Comparison of ENCODE assay signal across 29 cellular contexts in the genomic region with DNA sequence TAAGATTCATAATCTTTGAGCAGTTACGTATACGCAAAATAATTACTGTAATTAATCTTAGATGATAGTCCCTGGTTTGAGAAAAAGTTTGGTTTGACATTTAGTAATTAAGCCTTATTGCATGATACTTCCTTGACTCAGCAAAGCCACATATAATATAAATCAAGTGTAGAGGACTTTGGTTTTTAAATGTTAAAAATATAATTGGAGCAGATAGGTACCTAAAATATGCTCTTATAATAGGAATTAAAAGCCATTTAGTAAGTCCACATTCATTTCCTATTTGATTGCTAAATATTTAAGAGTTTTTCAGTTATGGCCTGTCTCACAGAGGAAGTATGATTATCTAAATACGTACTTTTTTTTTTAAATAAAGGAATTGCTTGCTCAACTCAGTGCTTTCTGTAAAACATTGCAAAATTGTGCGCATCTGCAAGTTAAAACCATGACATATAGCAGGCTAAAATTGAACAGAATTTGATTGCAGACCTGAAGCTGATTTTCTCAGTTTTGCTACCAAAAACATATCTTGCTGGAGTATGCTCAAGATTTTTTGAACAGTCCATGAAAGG. TPM values are rescaled to one million over a fixed set of nuclear protein-coding genes. Genes with fewer than 3 reads are reported as not detected.
"Had no signal": no experiment of that assay in that cellular context is flagged by ENCODE, and none has a peak within 500 bp of the region (broad histone marks: within the 10 kb centered on the region; RNA-seq: fewer than 3 reads in every experiment).

No MANE protein-coding gene starts in this region.

- DNase-seq: activated CD4-positive, alpha-beta T cell treated with anti-CD3 and anti-CD28 coated beads for 36 hours; activated CD4-positive, CD25-positive, alpha-beta regulatory T cell; activated naive CD4-positive, alpha-beta T cell; activated T-cell treated with anti-CD3 and anti-CD28 coated beads for 4 hours; activated T-cell treated with anti-CD3 and anti-CD28 coated beads, Interleukin-2, amount 50 U/mL, for 72 hours; anterior cingulate cortex; dermis blood vessel endothelial cell; effector CD8-positive, alpha-beta T cell; esophagus squamous epithelium; glutamatergic neuron; islet precursor cell; left ventricle myocardium superior; mammary epithelial cell; nephron progenitor cell; psoas muscle; sigmoid colon; small intestine; stimulated activated CD4-positive, alpha-beta T cell treated with anti-CD3 and anti-CD28 coated beads, Interleukin-4, amount 100 ng/mL, for 24 hours; trophoblast cell had no signal

- H3K4me1 ChIP-seq: esophagus squamous epithelium, parathyroid adenoma, psoas muscle, sigmoid colon had no signal

- H3K27me3 ChIP-seq: esophagus squamous epithelium, hepatocyte, sigmoid colon had no signal

- ATAC-seq: activated CD4-positive, alpha-beta T cell treated with anti-CD3 and anti-CD28 coated beads for 36 hours; activated naive CD4-positive, alpha-beta T cell treated with anti-CD3 and anti-CD28 coated beads, Interleukin-2, amount 50 U/mL, for 72 hours; activated T-cell treated with anti-CD3 and anti-CD28 coated beads, Interleukin-2, amount 50 U/mL, for 72 hours; left ventricle myocardium superior; psoas muscle; stimulated activated effector memory CD8-positive, alpha-beta T cell treated with anti-CD3 and anti-CD28 coated beads, Interleukin-12 subunit alpha, Interleukin-12 subunit beta, amount 100 ng/mL, for 72 hours had no signal

- H3K4me3 ChIP-seq: esophagus squamous epithelium, hepatocyte, psoas muscle, sigmoid colon, thoracic aorta had no signal

- H3K27ac ChIP-seq: epithelial cell of prostate, esophagus squamous epithelium, hepatocyte, parathyroid adenoma, psoas muscle, sigmoid colon, thoracic aorta had no signal

- H3K9me3 ChIP-seq: esophagus squamous epithelium, psoas muscle, sigmoid colon, thoracic aorta had no signal

- H3K36me3 ChIP-seq: esophagus squamous epithelium, sigmoid colon, thoracic aorta had no signal

RNA-seq across cellular contexts. Expression of a gene that starts 20.4 kb away (rescaled TPM):
- total RNA-seq: activated CD4-positive, alpha-beta T cell treated with anti-CD3 and anti-CD28 coated beads for 36 hours; activated naive CD4-positive, alpha-beta T cell treated with anti-CD3 and anti-CD28 coated beads, Interleukin-2, amount 50 U/mL, for 72 hours; activated T-cell treated with anti-CD3 and anti-CD28 coated beads, Interleukin-2, amount 50 U/mL, for 72 hours; bronchial epithelial cell; dermis blood vessel endothelial cell; esophagus squamous epithelium; left ventricle myocardium superior; mucosa of gallbladder; psoas muscle; sigmoid colon; subcutaneous adipose tissue; T-helper 2 cell treated with Interferon-gamma antibody and Interleukin-4, amounts not matched to agents 100 ng/mL and 5 ng/mL, for 36 hours; thoracic aorta had no signal
